Comparison of ENCODE assay signal across 1 cellular context in the genomic region with DNA sequence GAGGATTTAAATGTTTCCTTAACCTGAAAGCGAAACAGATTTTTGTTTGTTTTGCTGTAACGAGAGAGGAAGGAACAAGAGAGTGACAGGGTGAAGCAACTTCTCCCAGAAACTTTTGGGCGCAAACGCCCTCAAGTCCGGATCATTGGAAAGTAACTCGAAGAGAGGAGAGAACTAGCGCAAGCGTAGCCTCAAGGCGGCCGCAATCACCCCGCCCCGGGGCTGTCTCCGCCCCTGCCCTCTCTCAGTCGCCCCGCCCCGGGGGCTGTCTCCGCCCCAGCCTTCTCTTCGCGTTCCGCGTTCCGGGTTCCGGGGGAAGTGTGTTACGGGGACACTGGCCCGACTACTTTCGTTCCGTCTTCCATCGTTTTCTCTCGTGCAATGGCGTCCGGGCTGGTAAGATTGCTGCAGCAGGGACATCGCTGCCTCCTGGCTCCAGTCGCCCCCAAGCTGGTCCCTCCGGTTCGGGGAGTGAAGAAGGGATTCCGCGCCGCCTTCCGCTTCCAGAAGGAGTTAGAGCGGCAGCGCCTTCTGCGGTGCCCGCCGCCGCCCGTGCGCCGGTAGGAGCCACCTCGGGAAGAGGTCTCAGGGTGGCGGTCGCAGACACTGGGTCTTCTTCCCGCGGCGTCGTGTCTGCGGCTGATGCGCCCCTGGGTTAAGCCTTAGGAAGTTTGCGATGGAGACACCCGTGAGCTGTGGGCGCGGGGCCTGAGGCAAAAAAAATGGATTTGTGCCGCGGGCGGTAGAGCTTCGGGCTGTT.
A peak's percentile ranks its signal among the peaks of the same experiment; 100 is the strongest.
TF ChIP-seq lines count a peak whose summit lies in the region.

A gene (plus strand): TSS at position 372 of the 760 bp plus-strand sequence. CDS start 10 bp downstream, at position 382.

TF ChIP-seq in GM12878, 131 proteins besides CTCF, POLR2A, EP300 and RAD21 (continued from another document and continues in another):
- TF ChIP-seq, protein P1, sequence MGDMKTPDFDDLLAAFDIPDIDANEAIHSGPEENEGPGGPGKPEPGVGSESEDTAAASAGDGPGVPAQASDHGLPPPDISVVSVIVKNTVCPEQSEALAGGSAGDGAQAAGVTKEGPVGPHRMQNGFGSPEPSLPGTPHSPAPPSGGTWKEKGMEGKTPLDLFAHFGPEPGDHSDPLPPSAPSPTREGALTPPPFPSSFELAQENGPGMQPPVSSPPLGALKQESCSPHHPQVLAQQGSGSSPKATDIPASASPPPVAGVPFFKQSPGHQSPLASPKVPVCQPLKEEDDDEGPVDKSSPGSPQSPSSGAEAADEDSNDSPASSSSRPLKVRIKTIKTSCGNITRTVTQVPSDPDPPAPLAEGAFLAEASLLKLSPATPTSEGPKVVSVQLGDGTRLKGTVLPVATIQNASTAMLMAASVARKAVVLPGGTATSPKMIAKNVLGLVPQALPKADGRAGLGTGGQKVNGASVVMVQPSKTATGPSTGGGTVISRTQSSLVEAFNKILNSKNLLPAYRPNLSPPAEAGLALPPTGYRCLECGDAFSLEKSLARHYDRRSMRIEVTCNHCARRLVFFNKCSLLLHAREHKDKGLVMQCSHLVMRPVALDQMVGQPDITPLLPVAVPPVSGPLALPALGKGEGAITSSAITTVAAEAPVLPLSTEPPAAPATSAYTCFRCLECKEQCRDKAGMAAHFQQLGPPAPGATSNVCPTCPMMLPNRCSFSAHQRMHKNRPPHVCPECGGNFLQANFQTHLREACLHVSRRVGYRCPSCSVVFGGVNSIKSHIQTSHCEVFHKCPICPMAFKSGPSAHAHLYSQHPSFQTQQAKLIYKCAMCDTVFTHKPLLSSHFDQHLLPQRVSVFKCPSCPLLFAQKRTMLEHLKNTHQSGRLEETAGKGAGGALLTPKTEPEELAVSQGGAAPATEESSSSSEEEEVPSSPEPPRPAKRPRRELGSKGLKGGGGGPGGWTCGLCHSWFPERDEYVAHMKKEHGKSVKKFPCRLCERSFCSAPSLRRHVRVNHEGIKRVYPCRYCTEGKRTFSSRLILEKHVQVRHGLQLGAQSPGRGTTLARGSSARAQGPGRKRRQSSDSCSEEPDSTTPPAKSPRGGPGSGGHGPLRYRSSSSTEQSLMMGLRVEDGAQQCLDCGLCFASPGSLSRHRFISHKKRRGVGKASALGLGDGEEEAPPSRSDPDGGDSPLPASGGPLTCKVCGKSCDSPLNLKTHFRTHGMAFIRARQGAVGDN (IDR thresholded peaks at IDR 0.05), result peak; percentile 56; the same call in 1 of the 2 replicates
- peak; percentile 84 for TF ChIP-seq SIX5 (IDR thresholded peaks at IDR 0.05; ENCODE audit: low read depth, low read length, severe bottlenecking)
- TF ChIP-seq, protein P2, sequence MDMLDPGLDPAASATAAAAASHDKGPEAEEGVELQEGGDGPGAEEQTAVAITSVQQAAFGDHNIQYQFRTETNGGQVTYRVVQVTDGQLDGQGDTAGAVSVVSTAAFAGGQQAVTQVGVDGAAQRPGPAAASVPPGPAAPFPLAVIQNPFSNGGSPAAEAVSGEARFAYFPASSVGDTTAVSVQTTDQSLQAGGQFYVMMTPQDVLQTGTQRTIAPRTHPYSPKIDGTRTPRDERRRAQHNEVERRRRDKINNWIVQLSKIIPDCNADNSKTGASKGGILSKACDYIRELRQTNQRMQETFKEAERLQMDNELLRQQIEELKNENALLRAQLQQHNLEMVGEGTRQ (IDR thresholded peaks at IDR 0.05; ENCODE audit: borderline replicate concordance, low read depth, low read length), result no peak
- TF ChIP-seq, protein P3, sequence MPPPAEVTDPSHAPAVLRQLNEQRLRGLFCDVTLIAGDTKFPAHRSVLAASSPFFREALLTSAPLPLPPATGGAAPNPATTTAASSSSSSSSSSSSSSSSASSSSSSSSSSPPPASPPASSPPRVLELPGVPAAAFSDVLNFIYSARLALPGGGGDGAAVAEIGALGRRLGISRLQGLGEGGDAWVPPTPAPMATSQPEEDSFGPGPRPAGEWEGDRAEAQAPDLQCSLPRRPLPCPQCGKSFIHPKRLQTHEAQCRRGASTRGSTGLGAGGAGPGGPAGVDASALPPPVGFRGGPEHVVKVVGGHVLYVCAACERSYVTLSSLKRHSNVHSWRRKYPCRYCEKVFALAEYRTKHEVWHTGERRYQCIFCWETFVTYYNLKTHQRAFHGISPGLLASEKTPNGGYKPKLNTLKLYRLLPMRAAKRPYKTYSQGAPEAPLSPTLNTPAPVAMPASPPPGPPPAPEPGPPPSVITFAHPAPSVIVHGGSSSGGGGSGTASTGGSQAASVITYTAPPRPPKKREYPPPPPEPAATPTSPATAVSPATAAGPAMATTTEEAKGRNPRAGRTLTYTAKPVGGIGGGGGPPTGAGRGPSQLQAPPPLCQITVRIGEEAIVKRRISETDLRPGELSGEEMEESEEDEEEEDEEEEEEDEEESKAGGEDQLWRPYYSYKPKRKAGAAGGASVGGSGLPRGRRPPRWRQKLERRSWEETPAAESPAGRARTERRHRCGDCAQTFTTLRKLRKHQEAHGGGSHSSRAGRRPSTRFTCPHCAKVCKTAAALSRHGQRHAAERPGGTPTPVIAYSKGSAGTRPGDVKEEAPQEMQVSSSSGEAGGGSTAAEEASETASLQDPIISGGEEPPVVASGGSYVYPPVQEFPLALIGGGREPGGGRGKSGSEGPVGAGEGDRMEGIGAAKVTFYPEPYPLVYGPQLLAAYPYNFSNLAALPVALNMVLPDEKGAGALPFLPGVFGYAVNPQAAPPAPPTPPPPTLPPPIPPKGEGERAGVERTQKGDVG (CRISPR knock-in tag; IDR thresholded peaks at IDR 0.05), result no peak
- TF ChIP-seq, protein P4, sequence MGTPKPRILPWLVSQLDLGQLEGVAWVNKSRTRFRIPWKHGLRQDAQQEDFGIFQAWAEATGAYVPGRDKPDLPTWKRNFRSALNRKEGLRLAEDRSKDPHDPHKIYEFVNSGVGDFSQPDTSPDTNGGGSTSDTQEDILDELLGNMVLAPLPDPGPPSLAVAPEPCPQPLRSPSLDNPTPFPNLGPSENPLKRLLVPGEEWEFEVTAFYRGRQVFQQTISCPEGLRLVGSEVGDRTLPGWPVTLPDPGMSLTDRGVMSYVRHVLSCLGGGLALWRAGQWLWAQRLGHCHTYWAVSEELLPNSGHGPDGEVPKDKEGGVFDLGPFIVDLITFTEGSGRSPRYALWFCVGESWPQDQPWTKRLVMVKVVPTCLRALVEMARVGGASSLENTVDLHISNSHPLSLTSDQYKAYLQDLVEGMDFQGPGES (IDR thresholded peaks at IDR 0.05), result peak; percentile 63; the same call in 1 of the 2 replicates
- TF ChIP-seq, protein P5, sequence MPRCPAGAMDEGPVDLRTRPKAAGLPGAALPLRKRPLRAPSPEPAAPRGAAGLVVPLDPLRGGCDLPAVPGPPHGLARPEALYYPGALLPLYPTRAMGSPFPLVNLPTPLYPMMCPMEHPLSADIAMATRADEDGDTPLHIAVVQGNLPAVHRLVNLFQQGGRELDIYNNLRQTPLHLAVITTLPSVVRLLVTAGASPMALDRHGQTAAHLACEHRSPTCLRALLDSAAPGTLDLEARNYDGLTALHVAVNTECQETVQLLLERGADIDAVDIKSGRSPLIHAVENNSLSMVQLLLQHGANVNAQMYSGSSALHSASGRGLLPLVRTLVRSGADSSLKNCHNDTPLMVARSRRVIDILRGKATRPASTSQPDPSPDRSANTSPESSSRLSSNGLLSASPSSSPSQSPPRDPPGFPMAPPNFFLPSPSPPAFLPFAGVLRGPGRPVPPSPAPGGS (IDR thresholded peaks at IDR 0.05; ENCODE audit: borderline replicate concordance, insufficient read depth, low read depth, low read length, poor library complexity, severe bottlenecking), result no peak
- TF ChIP-seq CREM (IDR thresholded peaks at IDR 0.05; ENCODE audit: low read depth), result peak; percentile 87
- TF ChIP-seq GATAD2B (conservative IDR thresholded peaks at IDR 0.05; ENCODE audit: low read depth), result peak; percentile 91
- peak; percentile 42; the same call in 1 of the 2 replicates for TF ChIP-seq NR2F1 (conservative IDR thresholded peaks at IDR 0.05)
- TF ChIP-seq, protein P6, sequence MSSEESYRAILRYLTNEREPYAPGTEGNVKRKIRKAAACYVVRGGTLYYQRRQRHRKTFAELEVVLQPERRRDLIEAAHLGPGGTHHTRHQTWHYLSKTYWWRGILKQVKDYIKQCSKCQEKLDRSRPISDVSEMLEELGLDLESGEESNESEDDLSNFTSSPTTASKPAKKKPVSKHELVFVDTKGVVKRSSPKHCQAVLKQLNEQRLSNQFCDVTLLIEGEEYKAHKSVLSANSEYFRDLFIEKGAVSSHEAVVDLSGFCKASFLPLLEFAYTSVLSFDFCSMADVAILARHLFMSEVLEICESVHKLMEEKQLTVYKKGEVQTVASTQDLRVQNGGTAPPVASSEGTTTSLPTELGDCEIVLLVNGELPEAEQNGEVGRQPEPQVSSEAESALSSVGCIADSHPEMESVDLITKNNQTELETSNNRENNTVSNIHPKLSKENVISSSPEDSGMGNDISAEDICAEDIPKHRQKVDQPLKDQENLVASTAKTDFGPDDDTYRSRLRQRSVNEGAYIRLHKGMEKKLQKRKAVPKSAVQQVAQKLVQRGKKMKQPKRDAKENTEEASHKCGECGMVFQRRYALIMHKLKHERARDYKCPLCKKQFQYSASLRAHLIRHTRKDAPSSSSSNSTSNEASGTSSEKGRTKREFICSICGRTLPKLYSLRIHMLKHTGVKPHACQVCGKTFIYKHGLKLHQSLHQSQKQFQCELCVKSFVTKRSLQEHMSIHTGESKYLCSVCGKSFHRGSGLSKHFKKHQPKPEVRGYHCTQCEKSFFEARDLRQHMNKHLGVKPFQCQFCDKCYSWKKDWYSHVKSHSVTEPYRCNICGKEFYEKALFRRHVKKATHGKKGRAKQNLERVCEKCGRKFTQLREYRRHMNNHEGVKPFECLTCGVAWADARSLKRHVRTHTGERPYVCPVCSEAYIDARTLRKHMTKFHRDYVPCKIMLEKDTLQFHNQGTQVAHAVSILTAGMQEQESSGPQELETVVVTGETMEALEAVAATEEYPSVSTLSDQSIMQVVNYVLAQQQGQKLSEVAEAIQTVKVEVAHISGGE (CRISPR knock-in tag; IDR thresholded peaks at IDR 0.05), result peak; percentile 99
- TF ChIP-seq, protein P7, sequence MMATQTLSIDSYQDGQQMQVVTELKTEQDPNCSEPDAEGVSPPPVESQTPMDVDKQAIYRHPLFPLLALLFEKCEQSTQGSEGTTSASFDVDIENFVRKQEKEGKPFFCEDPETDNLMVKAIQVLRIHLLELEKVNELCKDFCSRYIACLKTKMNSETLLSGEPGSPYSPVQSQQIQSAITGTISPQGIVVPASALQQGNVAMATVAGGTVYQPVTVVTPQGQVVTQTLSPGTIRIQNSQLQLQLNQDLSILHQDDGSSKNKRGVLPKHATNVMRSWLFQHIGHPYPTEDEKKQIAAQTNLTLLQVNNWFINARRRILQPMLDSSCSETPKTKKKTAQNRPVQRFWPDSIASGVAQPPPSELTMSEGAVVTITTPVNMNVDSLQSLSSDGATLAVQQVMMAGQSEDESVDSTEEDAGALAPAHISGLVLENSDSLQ (IDR thresholded peaks at IDR 0.05), result peak; percentile 74
- TF ChIP-seq FOXK2 (IDR thresholded peaks at IDR 0.05), result peak; percentile 65
- TF ChIP-seq SMAD5 (IDR thresholded peaks at IDR 0.05; ENCODE audit: low read depth), result peak; percentile 88
- peak; percentile 97 for TF ChIP-seq TAF1 (IDR thresholded peaks at IDR 0.05; ENCODE audit: borderline replicate concordance, low read depth, low read length)
- TF ChIP-seq PML (IDR thresholded peaks at IDR 0.05; ENCODE audit: low read length), result peak; percentile 92
- peak; percentile 27; the same call in 1 of the 2 replicates for TF ChIP-seq FOXM1 (IDR thresholded peaks at IDR 0.05; ENCODE audit: low read depth, low read length)
- peak; percentile 86 for TF ChIP-seq RELA (IDR thresholded peaks at IDR 0.05; ENCODE audit: borderline replicate concordance, partially characterized antibody)
- no peak for TF ChIP-seq ZNF622 (IDR thresholded peaks at IDR 0.05)
- TF ChIP-seq SREBF2 (IDR thresholded peaks at IDR 0.05; ENCODE audit: low read length), result peak; percentile 63; the same call in 1 of the 2 replicates
- TF ChIP-seq SMC3 (IDR thresholded peaks at IDR 0.05; ENCODE audit: borderline replicate concordance, low read length), result no peak
- TF ChIP-seq DPF2 (IDR thresholded peaks at IDR 0.05), result peak; percentile 66
- TF ChIP-seq HCFC1 (IDR thresholded peaks at IDR 0.05; ENCODE audit: low read length), result peak; percentile 95
- 0 out of 2 replicates have a peak, but pooled peaks have one; percentile 52 for TF ChIP-seq TCF3 (IDR thresholded peaks at IDR 0.05; ENCODE audit: borderline replicate concordance, insufficient read depth, low read depth, low read length)
- TF ChIP-seq, protein P8, sequence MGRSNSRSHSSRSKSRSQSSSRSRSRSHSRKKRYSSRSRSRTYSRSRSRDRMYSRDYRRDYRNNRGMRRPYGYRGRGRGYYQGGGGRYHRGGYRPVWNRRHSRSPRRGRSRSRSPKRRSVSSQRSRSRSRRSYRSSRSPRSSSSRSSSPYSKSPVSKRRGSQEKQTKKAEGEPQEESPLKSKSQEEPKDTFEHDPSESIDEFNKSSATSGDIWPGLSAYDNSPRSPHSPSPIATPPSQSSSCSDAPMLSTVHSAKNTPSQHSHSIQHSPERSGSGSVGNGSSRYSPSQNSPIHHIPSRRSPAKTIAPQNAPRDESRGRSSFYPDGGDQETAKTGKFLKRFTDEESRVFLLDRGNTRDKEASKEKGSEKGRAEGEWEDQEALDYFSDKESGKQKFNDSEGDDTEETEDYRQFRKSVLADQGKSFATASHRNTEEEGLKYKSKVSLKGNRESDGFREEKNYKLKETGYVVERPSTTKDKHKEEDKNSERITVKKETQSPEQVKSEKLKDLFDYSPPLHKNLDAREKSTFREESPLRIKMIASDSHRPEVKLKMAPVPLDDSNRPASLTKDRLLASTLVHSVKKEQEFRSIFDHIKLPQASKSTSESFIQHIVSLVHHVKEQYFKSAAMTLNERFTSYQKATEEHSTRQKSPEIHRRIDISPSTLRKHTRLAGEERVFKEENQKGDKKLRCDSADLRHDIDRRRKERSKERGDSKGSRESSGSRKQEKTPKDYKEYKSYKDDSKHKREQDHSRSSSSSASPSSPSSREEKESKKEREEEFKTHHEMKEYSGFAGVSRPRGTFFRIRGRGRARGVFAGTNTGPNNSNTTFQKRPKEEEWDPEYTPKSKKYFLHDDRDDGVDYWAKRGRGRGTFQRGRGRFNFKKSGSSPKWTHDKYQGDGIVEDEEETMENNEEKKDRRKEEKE (IDR thresholded peaks at IDR 0.05), result no peak
- peak; percentile 36 to 73; a peak in 3 of 4 replicates for TF ChIP-seq IKZF2 (IDR thresholded peaks at IDR 0.05)
- no peak for TF ChIP-seq KAT2A (conservative IDR thresholded peaks at IDR 0.05; ENCODE audit: control insufficient read depth, low read depth, low read length)
- peak; percentile 90 for TF ChIP-seq KLF5 (IDR thresholded peaks at IDR 0.05; ENCODE audit: partially characterized antibody)
- peak; percentile 48; the same call in 1 of the 2 replicates for TF ChIP-seq RUNX3 (IDR thresholded peaks at IDR 0.05; ENCODE audit: low read length)
- TF ChIP-seq PAX5 (IDR thresholded peaks at IDR 0.05; ENCODE audit: borderline replicate concordance, low read depth, low read length), result peak; percentile 53; the same call in 1 of the 2 replicates
- TF ChIP-seq EED (IDR thresholded peaks at IDR 0.05; ENCODE audit: low read depth), result 0 out of 2 replicates have a peak, but pooled peaks have one; percentile 25
- TF ChIP-seq SMARCA5 (IDR thresholded peaks at IDR 0.05), result peak; percentile 95
- peak; percentile 99 for TF ChIP-seq GABPA (IDR thresholded peaks at IDR 0.05; ENCODE audit: low read depth)
- TF ChIP-seq NRF1 (conservative IDR thresholded peaks at IDR 0.05; ENCODE audit: low read depth, low read length), result peak; percentile 37
